29 cellular contexts compared by ENCODE assay signal in genomic region chr17:8672326-8672725, GRCh38.
"Had no signal": no experiment of that assay in that cellular context is flagged by ENCODE, and none has a peak within 500 bp of the region (broad histone marks: within the 10 kb centered on the region; RNA-seq: fewer than 3 reads in every experiment).

No MANE protein-coding gene starts in this region.

- DNase-seq: activated CD4-positive, alpha-beta T cell treated with anti-CD3 and anti-CD28 coated beads for 1 hour; activated CD4-positive, alpha-beta T cell treated with anti-CD3 and anti-CD28 coated beads for 48 hours; activated CD4-positive, alpha-beta T cell treated with anti-CD3 and anti-CD28 coated beads, Interleukin-2, amount 50 U/mL, for 4 hours; activated CD4-positive, CD25-positive, alpha-beta regulatory T cell; activated CD8-positive, alpha-beta T cell treated with anti-CD3 and anti-CD28 coated beads for 36 hours; activated effector memory CD4-positive, alpha-beta T cell treated with anti-CD3 and anti-CD28 coated beads, Interleukin-2, amount 50 U/mL, for 16 hours; activated naive CD4-positive, alpha-beta T cell; activated naive CD4-positive, alpha-beta T cell treated with anti-CD3 and anti-CD28 coated beads, Interleukin-2, amount 50 U/mL, for 16 hours; activated naive CD8-positive, alpha-beta T cell treated with anti-CD3 and anti-CD28 coated beads for 36 hours; activated T-cell treated with anti-CD3 and anti-CD28 coated beads, Interleukin-2, amount 50 U/mL, for 1 hour; activated T-cell treated with anti-CD3 and anti-CD28 coated beads, Interleukin-2, amount 50 U/mL, for 72 hours; brain microvascular endothelial cell; Karpas-422; KBM-7; NCI-H1105; NCI-H1417 treated with DMSO at 0.1 percent for 48 hours; NCI-H1694; NCI-H1930; NCI-H2081 treated with DMSO at 0.1 percent for 48 hours; NCI-H345; NCI-H524 treated with DMSO at 0.1 percent for 48 hours; SHP77; SJCRH30; T1000; WERI-Rb-1 had no signal

- H3K4me1 ChIP-seq: SJCRH30 had no signal

- H3K27ac ChIP-seq: brain microvascular endothelial cell, cardiac muscle cell, SJCRH30, SK-N-MC, WERI-Rb-1 had no signal

- H3K27me3 ChIP-seq: brain microvascular endothelial cell, cardiac muscle cell, SJCRH30 had no signal

- ATAC-seq: activated CD8-positive, alpha-beta T cell treated with anti-CD3 and anti-CD28 coated beads for 36 hours; activated T-cell treated with anti-CD3 and anti-CD28 coated beads, Interleukin-2, amount 50 U/mL, for 72 hours; activated T-helper 17 cell treated with anti-CD3 and anti-CD28 coated beads, Interleukin-2, amount 50 U/mL, for 72 hours; Panc1 had no signal

- H3K4me3 ChIP-seq: cardiac muscle cell, SJCRH30, SK-N-MC had no signal

- H3K9me3 ChIP-seq: SJCRH30 had no signal

- H3K36me3 ChIP-seq: brain microvascular endothelial cell, cardiac muscle cell, SJCRH30, WERI-Rb-1 had no signal
